ENCODE assay signal across 1 cellular context in genomic region chr5:126099077-126099476, GRCh38.
TF ChIP-seq lines count a peak whose summit lies in the region.

No MANE protein-coding gene starts in this region.

TF ChIP-seq in HepG2, 621 proteins besides CTCF, POLR2A, EP300 and RAD21 (continued from another document):
- TF ChIP-seq ZNF318 (CRISPR knock-in tag; IDR thresholded peaks at IDR 0.05) (no peak), ZNF468 (CRISPR knock-in tag; IDR thresholded peaks at IDR 0.05) (no peak), MAFF (IDR thresholded peaks at IDR 0.05; ENCODE audit: low read depth, low read length) (peak; percentile 49; the same call in 1 of the 2 replicates)
